In the genomic region with DNA sequence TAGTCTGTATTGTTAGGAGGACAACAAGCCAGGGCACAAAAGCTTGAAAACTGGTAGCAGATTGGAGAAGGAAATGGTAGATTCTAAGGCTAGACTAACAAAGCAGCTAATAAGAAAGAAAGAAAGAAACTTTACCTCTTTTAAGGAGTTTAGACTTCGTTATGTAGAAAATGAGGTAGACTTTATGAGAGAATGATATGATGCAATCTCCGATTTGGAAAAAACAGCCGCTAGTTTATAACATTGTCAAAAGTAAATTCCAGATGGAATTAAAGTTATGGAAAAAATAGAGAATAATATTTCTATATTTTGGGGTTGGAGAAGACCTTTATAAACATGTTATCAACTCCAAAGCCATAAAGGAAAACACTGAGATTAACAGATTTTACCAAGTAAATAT, we compare ENCODE assay signal across 17 cellular contexts.
DNase-seq lines count a peak whose midpoint lies in the region; ATAC-seq, FAIRE-seq and TF ChIP-seq lines count a peak whose summit lies in the region.
"Had no signal": no experiment of that assay in that cellular context is flagged by ENCODE, and none has a peak within 500 bp of the region (broad histone marks: within the 10 kb centered on the region; RNA-seq: fewer than 3 reads in every experiment).

No MANE protein-coding gene starts in this region.

- H3K27me3 Mint-ChIP-seq in activated T-helper 1 cell treated with anti-CD3 and anti-CD28 coated beads, Interleukin-12 subunit alpha, Interleukin-12 subunit beta, Interleukin-2, Interleukin-4 antibody, amounts not matched to agents 30 ng/mL and 10 ng/mL and 1 ng/mL, durations not matched to agents 14 hours and 24 hours and 36 hours (ENCODE audit: insufficient read depth) = peaks cover 10% of the 10 kb centered on the region
- H3K27me3 Mint-ChIP-seq in activated CD8-positive, alpha-beta memory T cell treated with anti-CD3 and anti-CD28 coated beads, Interleukin-2, amount 10 ng/mL, durations not matched to agents 7 days and 5 days = peaks cover 34% of the 10 kb centered on the region

- no peaks in the 10 kb centered on the region for H3K9me3 Mint-ChIP-seq in activated T-helper 1 cell treated with anti-CD3 and anti-CD28 coated beads, Interleukin-12 subunit alpha, Interleukin-12 subunit beta, Interleukin-2, Interleukin-4 antibody, amounts not matched to agents 30 ng/mL and 10 ng/mL and 1 ng/mL, durations not matched to agents 14 hours and 24 hours and 36 hours
- no peaks in the 10 kb centered on the region for H3K9me3 Mint-ChIP-seq in activated CD8-positive, alpha-beta memory T cell treated with anti-CD3 and anti-CD28 coated beads, Interleukin-2, amount 10 ng/mL, durations not matched to agents 7 days and 5 days (ENCODE audit: low read depth)
- H3K9me3 Mint-ChIP-seq: CD8-positive, alpha-beta T cell had no signal

- no peaks in the 10 kb centered on the region for H3F3A ChIP-seq in GM23248 (ENCODE audit: insufficient read depth)

- no peak for TF ChIP-seq EP300 in H1 (IDR thresholded peaks at IDR 0.05; ENCODE audit: borderline replicate concordance in 1 of 2, low read depth in 2 of 2, low read length in 2 of 2)

- CTCF ChIA-PET in H1 (lab: Charles Lee; ENCODE audit: partially characterized antibody) = interaction anchor here (1.4 kb wide), 1 partner anchor 143 kb away, joined by 3 read pairs; no protein-coding TSS in a partner anchor
- CTCF ChIA-PET in activated CD8-positive, alpha-beta memory T cell treated with anti-CD3 and anti-CD28 coated beads, Interleukin-2, amount 10 ng/mL, durations not matched to agents 7 days and 5 days (lab: Charles Lee) = interaction anchor here (1.2 to 4.2 kb wide), 2 partner anchors 184 to 314 kb away, joined by 3 to 34 read pairs; no protein-coding TSS in a partner anchor

- H3K4me2 ChIP-seq in GM23248 (ENCODE audit: unreplicated experiment) = no peak overlapping the region
- H3K4me2 ChIP-seq in H1 (ENCODE audit: insufficient read depth in 1 of 2, low read depth in 2 of 2, low read length in 2 of 2) = no peak overlapping the region
- H3K4me2 ChIP-seq: BLaER1 treated with 17β-estradiol and CSF1 and Interleukin-3, amounts not matched to agents 10 nM and 100 nM had no signal

- H3K4ac ChIP-seq in H1 (replicated peaks; ENCODE audit: insufficient read length, low read depth, low read length) = no peak overlapping the region

- no peak overlapping the region for H2BK5ac ChIP-seq in H1 (ENCODE audit: low read depth, low read length)

- H2BK15ac ChIP-seq in H1 (ENCODE audit: low read length) = no peak overlapping the region

- peaks cover 6% of the 10 kb centered on the region; the same call in 1 of the 2 replicates for H3K36me3 ChIP-seq in GM23248 (ENCODE audit: low read depth)
- H3K36me3 ChIP-seq in HUES6 (ENCODE audit: control insufficient read depth, insufficient read depth, low read length) = peaks cover 29% of the 10 kb centered on the region
- peaks cover 26% of the 10 kb centered on the region for H3K36me3 ChIP-seq in SK-N-MC (ENCODE audit: insufficient read depth, low read length)
- H3K36me3 ChIP-seq in H1 (ENCODE audit: control insufficient read depth in 2 of 4, insufficient read depth in 4 of 4, low read length in 3 of 4) = peaks cover 0 to 15% (median 5%) of the 10 kb centered on the region in 4 experiments; a peak in 4 of 8 replicates
- peaks cover 0 to 13% of the 10 kb centered on the region in 2 donors for H3K36me3 ChIP-seq in gastrocnemius medialis

- H3K56ac ChIP-seq in H1 (replicated peaks; ENCODE audit: insufficient read length, low read depth, low read length) = no peak overlapping the region

- no peaks in the 10 kb centered on the region for H3K79me1 ChIP-seq in H1 (ENCODE audit: low read depth, low read length)

- H3K14ac ChIP-seq in H1 (ENCODE audit: insufficient read length) = no peak overlapping the region

- H3K23ac ChIP-seq in H1 (ENCODE audit: insufficient read length) = no peak overlapping the region

- no peak overlapping the region for H4K5ac ChIP-seq in H1 (ENCODE audit: insufficient read length, low read depth, low read length)

- no peaks in the 10 kb centered on the region for H4K20me1 ChIP-seq in GM23248 (ENCODE audit: insufficient read depth)
- peaks cover 0 to 2% of the 10 kb centered on the region in 2 experiments for H4K20me1 ChIP-seq in H1 (replicated peaks in 1 of 2; ENCODE audit: control insufficient read depth in 1 of 2, insufficient read depth in 2 of 2, low read length in 2 of 2)

- no peaks in the 10 kb centered on the region for H3K23me2 ChIP-seq in H1 (ENCODE audit: low read depth, low read length)

- no peak for FAIRE-seq in H1 (lab: Jason Lieb, UNC)
- FAIRE-seq: HepG2 had no signal

- no peak overlapping the region for H2BK12ac ChIP-seq in H1 (ENCODE audit: low read depth, low read length)

- H3K36me3 Mint-ChIP-seq in activated T-helper 1 cell treated with anti-CD3 and anti-CD28 coated beads, Interleukin-12 subunit alpha, Interleukin-12 subunit beta, Interleukin-2, Interleukin-4 antibody, amounts not matched to agents 30 ng/mL and 10 ng/mL and 1 ng/mL, durations not matched to agents 14 hours and 24 hours and 36 hours (ENCODE audit: low read depth) = no peaks in the 10 kb centered on the region
- H3K36me3 Mint-ChIP-seq in activated CD8-positive, alpha-beta memory T cell treated with anti-CD3 and anti-CD28 coated beads, Interleukin-2, amount 10 ng/mL, durations not matched to agents 7 days and 5 days = no peaks in the 10 kb centered on the region

- POLR2A ChIA-PET in H1 (lab: Charles Lee; ENCODE audit: partially characterized antibody) = no interaction called here

- peaks cover 96% of the 10 kb centered on the region for H3K79me2 ChIP-seq in GM23248 (ENCODE audit: insufficient read depth)
- peaks cover 0 to 23% of the 10 kb centered on the region in 2 experiments; a peak in 2 of 4 replicates for H3K79me2 ChIP-seq in H1 (ENCODE audit: control insufficient read depth in 1 of 2, insufficient read depth in 2 of 2, low read length in 2 of 2)

- H3K4me1 ChIP-seq in GM23248 (ENCODE audit: insufficient read depth) (no peaks in the 10 kb centered on the region), HUES6 (ENCODE audit: control insufficient read depth, insufficient read depth, low read length) (no peaks in the 10 kb centered on the region), H1 (replicated peaks in 1 of 4; ENCODE audit: control insufficient read depth in 3 of 4, insufficient read depth in 4 of 4, low read length in 3 of 4) (0 out of 7 replicates have a peak, but pooled peaks cover 0 to 2% (median 0%) of the 10 kb centered on the region in 4 experiments), gastrocnemius medialis (peaks cover 0 to 4% of the 10 kb centered on the region in 2 donors)

- DNase-seq in GM23248 (peak; percentile 5), SK-N-MC (ENCODE audit: low read depth, low spot score) (no peak), H1 (ENCODE audit: low read depth in 1 of 2, low spot score in 2 of 2) (no peak), gastrocnemius medialis (no peak)
- no peak for DNase-seq in activated T-helper 1 cell treated with anti-CD3 and anti-CD28 coated beads, Interleukin-12 subunit alpha, Interleukin-12 subunit beta, Interleukin-2, Interleukin-4 antibody, amounts not matched to agents 30 ng/mL and 10 ng/mL and 1 ng/mL, durations not matched to agents 14 hours and 24 hours and 36 hours (ENCODE audit: low spot score)
- no peak for DNase-seq in activated CD8-positive, alpha-beta memory T cell treated with anti-CD3 and anti-CD28 coated beads, Interleukin-2, amount 10 ng/mL, durations not matched to agents 7 days and 5 days
- DNase-seq: 8988T; Calu3; CD8-positive, alpha-beta T cell; DMS79 treated with DMSO at 0.1 percent for 48 hours; GF-D8; HCEC 1CT had no signal

- H2BK20ac ChIP-seq in H1 (ENCODE audit: low read length) = no peak overlapping the region

- H3K4me3 Mint-ChIP-seq in activated T-helper 1 cell treated with anti-CD3 and anti-CD28 coated beads, Interleukin-12 subunit alpha, Interleukin-12 subunit beta, Interleukin-2, Interleukin-4 antibody, amounts not matched to agents 30 ng/mL and 10 ng/mL and 1 ng/mL, durations not matched to agents 14 hours and 24 hours and 36 hours = no peak overlapping the region
- H3K4me3 Mint-ChIP-seq in activated CD8-positive, alpha-beta memory T cell treated with anti-CD3 and anti-CD28 coated beads, Interleukin-2, amount 10 ng/mL, durations not matched to agents 7 days and 5 days = no peak overlapping the region
- H3K4me3 Mint-ChIP-seq: B cell; CD8-positive, alpha-beta T cell had no signal

- H3K9me3 ChIP-seq in GM23248 (ENCODE audit: low read depth) (no peaks in the 10 kb centered on the region), HUES6 (ENCODE audit: control insufficient read depth, insufficient read depth, low read depth, low read length) (no peaks in the 10 kb centered on the region), SK-N-MC (ENCODE audit: low read depth, low read length) (no peaks in the 10 kb centered on the region), H1 (ENCODE audit: insufficient read depth in 2 of 2, low read depth in 1 of 2, low read length in 1 of 2) (no peaks in the 10 kb centered on the region), gastrocnemius medialis (no peaks in the 10 kb centered on the region)
- H3K9me3 ChIP-seq: BLaER1 treated with 17β-estradiol and CSF1 and Interleukin-3, amounts not matched to agents 10 nM and 100 nM had no signal

- H2AK5ac ChIP-seq in H1 (ENCODE audit: low read depth, low read length) = no peak overlapping the region

- no peak overlapping the region for H4K8ac ChIP-seq in H1 (ENCODE audit: extremely low read depth, insufficient read depth, low read length)

- H3K4me3 ChIP-seq in GM23248 (no peak overlapping the region), HUES6 (ENCODE audit: low read depth, low read length) (no peak overlapping the region), SK-N-MC (no peak overlapping the region), H1 (ENCODE audit: extremely low read depth in 1 of 4, insufficient read depth in 2 of 4, low read depth in 3 of 4, low read length in 4 of 4) (no peak overlapping the region), gastrocnemius medialis (no peak overlapping the region)
- H3K4me3 ChIP-seq: BLaER1 treated with 17β-estradiol and CSF1 and Interleukin-3, amounts not matched to agents 10 nM and 100 nM had no signal

- TF ChIP-seq CTCF in H1 (IDR thresholded peaks at IDR 0.05; ENCODE audit: control extremely low read depth in 1 of 3, insufficient read depth in 1 of 3, low read depth in 1 of 3, low read length in 3 of 3) (no peak), gastrocnemius medialis (IDR thresholded peaks at IDR 0.05 in 4 of 5, conservative IDR thresholded peaks at IDR 0.05 in 1 of 5) (no peak)

- no peaks in the 10 kb centered on the region for H3K4me1 Mint-ChIP-seq in activated T-helper 1 cell treated with anti-CD3 and anti-CD28 coated beads, Interleukin-12 subunit alpha, Interleukin-12 subunit beta, Interleukin-2, Interleukin-4 antibody, amounts not matched to agents 30 ng/mL and 10 ng/mL and 1 ng/mL, durations not matched to agents 14 hours and 24 hours and 36 hours (ENCODE audit: low read depth)
- H3K4me1 Mint-ChIP-seq in activated CD8-positive, alpha-beta memory T cell treated with anti-CD3 and anti-CD28 coated beads, Interleukin-2, amount 10 ng/mL, durations not matched to agents 7 days and 5 days = no peaks in the 10 kb centered on the region
- H3K4me1 Mint-ChIP-seq: B cell had no signal

- no peaks in the 10 kb centered on the region for H3K9me2 ChIP-seq in GM23248 (ENCODE audit: insufficient read depth)

- H3K9ac ChIP-seq in GM23248 (no peak overlapping the region), HUES6 (ENCODE audit: low read length) (no peak overlapping the region), SK-N-MC (ENCODE audit: insufficient read length) (no peak overlapping the region), H1 (replicated peaks in 1 of 4; ENCODE audit: extremely low read depth in 1 of 4, low read depth in 3 of 4, low read length in 3 of 4) (no peak overlapping the region)
- H3K9ac ChIP-seq: BLaER1 treated with 17β-estradiol and CSF1 and Interleukin-3, amounts not matched to agents 10 nM and 100 nM had no signal

- 55 to 71% methylated on average over 3 of the region's 3 CpGs for WGBS in GM23248 (ENCODE audit: low coverage in 1 of 2, low lambda C conversion rate in 2 of 2, missing lambda C conversion rate in 2 of 2), 2 experiments
- WGBS in H1 (ENCODE audit: extremely low coverage in 1 of 2, insufficient coverage in 1 of 2, insufficient read length in 1 of 2, insufficient replicate concordance in 2 of 2, low coverage in 1 of 2, low lambda C conversion rate in 2 of 2, missing lambda C conversion rate in 1 of 2), 2 experiments = 77% methylated on average over 3 of the region's 3 CpGs; no CpG with 5 or more reads in 1 of the 2 experiments

- TF ChIP-seq RAD21 in H1 (IDR thresholded peaks at IDR 0.05 in 1 of 2, conservative IDR thresholded peaks at IDR 0.05 in 1 of 2; ENCODE audit: low read depth in 2 of 2, low read length in 2 of 2) = no peak

- H3K27ac ChIP-seq in GM23248 = no peak overlapping the region
- peak overlapping the region; percentile 55; the same call in 1 of the 2 replicates for H3K27ac ChIP-seq in HUES6 (ENCODE audit: low read depth, low read length)
- peak overlapping the region; percentile 29; the same call in 1 of the 2 replicates for H3K27ac ChIP-seq in SK-N-MC
- H3K27ac ChIP-seq in H1 (ENCODE audit: low read depth, low read length) = no peak overlapping the region
- no peak overlapping the region for H3K27ac ChIP-seq in gastrocnemius medialis
- H3K27ac ChIP-seq: BLaER1 treated with 17β-estradiol and CSF1 and Interleukin-3, amounts not matched to agents 10 nM and 100 nM; HL-60 had no signal

- no peak overlapping the region for H2BK120ac ChIP-seq in H1 (replicated peaks; ENCODE audit: low read depth, low read length)

- no peak for TF ChIP-seq POLR2A in H1 (IDR thresholded peaks at IDR 0.05; ENCODE audit: control extremely low read depth in 1 of 2, low read depth in 2 of 2, low read length in 2 of 2)
- no peak for TF ChIP-seq POLR2A in gastrocnemius medialis (IDR thresholded peaks at IDR 0.05)

- no peak overlapping the region for H3K18ac ChIP-seq in H1 (ENCODE audit: extremely low read depth, low read length)

- no peak overlapping the region for H4K91ac ChIP-seq in H1 (replicated peaks; ENCODE audit: insufficient read length, low read length)

- in situ Hi-C loops in GM23248 (cut with MboI) = loop anchor here (10.0 kb wide), 1 partner anchor 171 kb away; no protein-coding TSS in a partner anchor
- in situ Hi-C loops in gastrocnemius medialis (cut with MboI; ENCODE audit: low sequenced_read_pairs in 4 of 4) = loop anchor here in 1 of 4 donors (5.0 kb wide), 1 partner anchor 183 kb away; a partner anchor contains a TSS

- intact Hi-C loops in activated T-helper 1 cell treated with anti-CD3 and anti-CD28 coated beads, Interleukin-12 subunit alpha, Interleukin-12 subunit beta, Interleukin-2, Interleukin-4 antibody, amounts not matched to agents 30 ng/mL and 10 ng/mL and 1 ng/mL, durations not matched to agents 14 hours and 24 hours and 36 hours (cut with micrococcal nuclease) = no loop called here
- intact Hi-C loops in gastrocnemius medialis (cut with DNase I; ENCODE audit: low total_unique reads) = no loop called here

- no peak overlapping the region for H3K27ac Mint-ChIP-seq in activated T-helper 1 cell treated with anti-CD3 and anti-CD28 coated beads, Interleukin-12 subunit alpha, Interleukin-12 subunit beta, Interleukin-2, Interleukin-4 antibody, amounts not matched to agents 30 ng/mL and 10 ng/mL and 1 ng/mL, durations not matched to agents 14 hours and 24 hours and 36 hours
- no peak overlapping the region for H3K27ac Mint-ChIP-seq in activated CD8-positive, alpha-beta memory T cell treated with anti-CD3 and anti-CD28 coated beads, Interleukin-2, amount 10 ng/mL, durations not matched to agents 7 days and 5 days
- H3K27ac Mint-ChIP-seq: B cell; CD8-positive, alpha-beta T cell had no signal

- H3K27me3 ChIP-seq in GM23248 (replicated peaks; ENCODE audit: insufficient read depth) (no peaks in the 10 kb centered on the region), HUES6 (ENCODE audit: control insufficient read depth, insufficient read depth, low read length) (no peaks in the 10 kb centered on the region), H1 (replicated peaks in 1 of 4; ENCODE audit: control insufficient read depth in 3 of 4, extremely low read depth in 1 of 4, insufficient read depth in 3 of 4, low read length in 3 of 4) (no peaks in the 10 kb centered on the region), gastrocnemius medialis (no peaks in the 10 kb centered on the region)
- H3K27me3 ChIP-seq: BLaER1 treated with 17β-estradiol and CSF1 and Interleukin-3, amounts not matched to agents 10 nM and 100 nM had no signal

- H2AFZ ChIP-seq in GM23248 (0 out of 2 replicates have a peak overlapping the region, but pooled peaks have one; percentile 27), H1 (ENCODE audit: low read length) (no peak overlapping the region)

- no peak for ATAC-seq in activated CD8-positive, alpha-beta memory T cell treated with anti-CD3 and anti-CD28 coated beads, Interleukin-2, amount 10 ng/mL, durations not matched to agents 7 days and 5 days
- ATAC-seq in gastrocnemius medialis = no peak
- ATAC-seq: CD8-positive, alpha-beta T cell; HepG2 had no signal

Comparison
In these comparisons a context has a peak if more than half of its experiments do, and no peak if none do; other contexts are left out.
1. H3K27ac ChIP-seq: peak in HUES6 (single experiment) and SK-N-MC (single experiment); none in GM23248 (single experiment), H1 (single experiment) and gastrocnemius medialis (0 of 4).